In the genomic region with DNA sequence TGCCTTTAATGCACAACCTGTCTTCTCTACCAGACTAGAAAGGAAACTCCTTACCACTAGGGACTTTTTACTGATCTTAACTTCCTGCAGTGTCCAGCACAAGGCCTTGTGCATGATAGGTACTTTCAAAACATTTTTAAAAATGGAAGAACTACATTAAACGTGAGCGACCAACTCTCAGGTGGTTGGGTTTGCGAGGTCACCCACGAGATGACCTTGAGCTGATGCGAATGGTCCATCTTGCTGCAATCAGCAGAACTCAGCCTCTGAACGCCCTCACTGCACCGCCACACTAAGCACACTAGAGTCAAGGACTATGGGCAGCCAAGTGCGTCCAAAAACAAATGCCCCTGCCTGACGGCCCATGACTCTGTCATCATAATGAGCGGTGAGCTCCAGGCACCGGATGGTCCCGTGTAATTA, we compare ENCODE assay signal across 15 cellular contexts. TPM values are rescaled to one million over a fixed set of nuclear protein-coding genes. Genes with fewer than 3 reads are reported as not detected.
DNase-seq lines count a peak whose midpoint lies in the region; ATAC-seq and TF ChIP-seq lines count a peak whose summit lies in the region.
"Had no signal": no experiment of that assay in that cellular context is flagged by ENCODE, and none has a peak within 500 bp of the region (broad histone marks: within the 10 kb centered on the region; RNA-seq: fewer than 3 reads in every experiment).

No MANE protein-coding gene starts in this region.

- H3K27me3 Mint-ChIP-seq in neural progenitor cell (ENCODE audit: insufficient read depth, low read depth) = peaks cover 8% of the 10 kb centered on the region

- no peaks in the 10 kb centered on the region for H3K9me3 Mint-ChIP-seq in neural progenitor cell
- H3K9me3 Mint-ChIP-seq: CD8-positive, alpha-beta T cell; T-helper 1 cell treated with Interleukin-12 subunit alpha and Interleukin-12 subunit beta and Interleukin-4 antibody, amounts not matched to agents 30 μg/mL and 1 μg/mL, for 36 hours had no signal

- no peak overlapping the region for H2AFZ ChIP-seq in neural progenitor cell (replicated peaks)

- peak overlapping the region; percentile 5 for H3K27ac Mint-ChIP-seq in neural progenitor cell
- H3K27ac Mint-ChIP-seq: CD8-positive, alpha-beta T cell; T-helper 1 cell treated with Interleukin-12 subunit alpha and Interleukin-12 subunit beta and Interleukin-4 antibody, amounts not matched to agents 30 μg/mL and 1 μg/mL, for 36 hours had no signal

- DNase-seq in neural progenitor cell (ENCODE audit: low spot score) = no peak
- DNase-seq in T-helper 1 cell = no peak
- no peak for DNase-seq in NCI-H187 (lab: John Stamatoyannopoulos, UW)
- DNase-seq: activated CD4-positive, alpha-beta T cell treated with anti-CD3 and anti-CD28 coated beads, Interleukin-2, amount 50 U/mL, for 1 hour; activated effector memory CD4-positive, alpha-beta T cell treated with Interleukin-2 at 50 U/mL for 16 hours; CD8-positive, alpha-beta T cell; naive B cell had no signal

- no peaks in the 10 kb centered on the region for H3K9me3 ChIP-seq in neural progenitor cell (ENCODE audit: low read depth)

- no peak for TF ChIP-seq CTCF in neural progenitor cell (IDR thresholded peaks at IDR 0.05)

- H3K4me1 ChIP-seq in neural progenitor cell = no peaks in the 10 kb centered on the region

- H3K27ac ChIP-seq in neural progenitor cell = no peak overlapping the region

- no peaks in the 10 kb centered on the region for H3K36me3 ChIP-seq in neural progenitor cell

- no peaks in the 10 kb centered on the region for H3K36me3 Mint-ChIP-seq in neural progenitor cell
- H3K36me3 Mint-ChIP-seq: CD8-positive, alpha-beta T cell; naive B cell had no signal

- ATAC-seq in GM18858 (IDR thresholded peaks at IDR 0.05; ENCODE audit: unreplicated experiment) (peak; percentile 48), GM21529 (IDR thresholded peaks at IDR 0.05; ENCODE audit: unreplicated experiment) (peak; percentile 70), HG03442 (IDR thresholded peaks at IDR 0.05; ENCODE audit: unreplicated experiment) (peak; percentile 60), GM19397 (IDR thresholded peaks at IDR 0.05; ENCODE audit: unreplicated experiment) (no peak)
- ATAC-seq: CD8-positive, alpha-beta T cell had no signal

- H3K9ac ChIP-seq in neural progenitor cell = no peak overlapping the region

- H3K4me1 Mint-ChIP-seq in neural progenitor cell = peaks cover 10% of the 10 kb centered on the region

- no peaks in the 10 kb centered on the region for H3F3A ChIP-seq in neural progenitor cell (ENCODE audit: low read depth)

- no peak overlapping the region for H3K4me3 ChIP-seq in neural progenitor cell

- H3K27me3 ChIP-seq in neural progenitor cell = peaks cover 67% of the 10 kb centered on the region

- no peak overlapping the region for H3K4me2 ChIP-seq in neural progenitor cell

- no peak overlapping the region for H3K4me3 Mint-ChIP-seq in neural progenitor cell
- H3K4me3 Mint-ChIP-seq: CD8-positive, alpha-beta T cell; naive B cell; T-helper 1 cell treated with Interleukin-12 subunit alpha and Interleukin-12 subunit beta and Interleukin-4 antibody, amounts not matched to agents 30 μg/mL and 1 μg/mL, for 36 hours had no signal

- H4K20me1 ChIP-seq in neural progenitor cell (ENCODE audit: low read depth) = no peaks in the 10 kb centered on the region

- no peaks in the 10 kb centered on the region for H3K79me2 ChIP-seq in neural progenitor cell (ENCODE audit: low read depth)

RNA-seq across cellular contexts. Expression of a gene that starts 34.9 kb away (rescaled TPM):
- total RNA-seq in neural progenitor cell (ENCODE audit: low replicate concordance) = not detected in 2 replicates
- total RNA-seq: CD8-positive, alpha-beta T cell; kidney epithelial cell; PC-3; subcutaneous adipose tissue had no signal
